Comparison of ENCODE assay signal across 23 cellular contexts in the genomic region with DNA sequence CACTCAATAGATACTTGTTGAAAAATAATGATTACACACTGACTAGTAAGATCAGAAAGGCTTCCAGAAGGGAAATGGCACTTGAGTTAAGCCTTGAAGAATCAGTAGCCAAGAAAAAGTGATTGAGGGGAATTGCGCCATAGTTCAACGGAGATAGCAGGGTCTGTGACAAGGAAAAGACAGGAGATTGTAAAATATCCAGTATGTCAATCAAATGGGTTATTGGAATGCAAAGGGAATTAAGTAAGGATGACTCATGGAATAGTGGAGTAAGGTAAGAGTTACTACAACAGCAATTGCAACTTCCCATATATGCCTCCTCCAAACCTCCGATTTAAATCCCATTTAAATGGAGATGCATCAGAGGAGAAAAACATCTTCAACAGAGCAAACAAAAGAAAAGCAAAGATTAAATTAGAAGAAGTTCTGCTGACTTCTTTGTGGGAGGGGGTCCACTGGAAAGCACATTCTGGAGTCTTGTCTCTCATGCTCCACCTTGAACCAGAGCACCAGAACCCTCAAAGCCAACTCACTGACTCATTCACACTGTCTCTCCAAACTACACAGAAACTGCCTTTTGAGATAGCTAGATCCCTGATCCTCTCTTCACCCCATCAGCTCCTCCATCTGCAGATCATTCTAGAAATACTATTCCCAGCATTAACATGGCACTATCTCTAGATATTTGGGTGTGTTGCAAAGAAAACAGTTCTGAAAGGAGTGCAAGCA.
DNase-seq lines count a peak whose midpoint lies in the region; ATAC-seq, FAIRE-seq and TF ChIP-seq lines count a peak whose summit lies in the region.
"Had no signal": no experiment of that assay in that cellular context is flagged by ENCODE, and none has a peak within 500 bp of the region (broad histone marks: within the 10 kb centered on the region; RNA-seq: fewer than 3 reads in every experiment).

No MANE protein-coding gene starts in this region.

- TF ChIP-seq CTCF in PC-3 (conservative IDR thresholded peaks at IDR 0.05; ENCODE audit: low read depth, low read length) (no peak), epithelial cell of esophagus (IDR thresholded peaks at IDR 0.05; ENCODE audit: insufficient read depth, low read depth, low read length, missing control alignments) (no peak), vagina (IDR thresholded peaks at IDR 0.05) (no peak)

- POLR2A ChIA-PET in PC-3 (lab: Charles Lee; ENCODE audit: unreplicated experiment): no interaction called here

- peak overlapping the region; percentile 34 for H3K4me2 ChIP-seq in PC-3 (ENCODE audit: low read length)

- H3K27ac ChIP-seq in PC-3 (ENCODE audit: low read length) (no peak overlapping the region; the same call in 1 of the 2 replicates), vagina (no peak overlapping the region)
- H3K27ac ChIP-seq: SJCRH30 had no signal

- H2AFZ ChIP-seq in PC-3 (ENCODE audit: low read length): no peak overlapping the region

- no peaks in the 10 kb centered on the region for H4K20me1 ChIP-seq in PC-3 (ENCODE audit: low read length)

- H3K36me3 ChIP-seq in PC-3 (ENCODE audit: low read depth, low read length) (no peaks in the 10 kb centered on the region), vagina (no peaks in the 10 kb centered on the region)
- H3K36me3 ChIP-seq: HAP-1, SJCRH30 had no signal

- DNase-seq in HTR-8/SVneo (ENCODE audit: insufficient read length, low spot score) (no peak), PC-3 (peak; percentile 70), epithelial cell of esophagus (ENCODE audit: low read depth) (peak; percentile 48), renal cortical epithelial cell (ENCODE audit: low read depth) (peak; percentile 65), SKM-1 (lab: John Stamatoyannopoulos, UW; ENCODE audit: unreplicated experiment) (no peak), vagina (ENCODE audit: extremely low spot score in 2 of 2) (no peak)
- DNase-seq: ACHN; C1 segment of cervical spinal cord; CD8-positive, alpha-beta memory T cell; DMS53; EL; KG1; NCI-H1417; NCI-H187 treated with DMSO at 0.1 percent for 48 hours; NCI-H2227 treated with DMSO at 0.1 percent for 48 hours; NCI-H524; NCI-H82; OCI-M1; RPMI8226; SJCRH30 had no signal

- H3F3A ChIP-seq in PC-3 (ENCODE audit: low read length, unreplicated experiment): no peaks in the 10 kb centered on the region

- intact Hi-C loops in PC-3 (cut with micrococcal nuclease) (no loop called here), vagina (cut with DNase I) (no loop called here)

- CTCF ChIA-PET in PC-3 (lab: Charles Lee): no interaction called here

- BruUV-seq in PC-3 (replicated peaks; lab: Mats Ljungman, UMichigan): no TSS peak

- H3K9me3 ChIP-seq in PC-3 (ENCODE audit: low read length) (no peaks in the 10 kb centered on the region), vagina (no peaks in the 10 kb centered on the region)
- H3K9me3 ChIP-seq: HAP-1, SJCRH30 had no signal

- ATAC-seq in PC-3: no peak
- ATAC-seq in HG03469 (IDR thresholded peaks at IDR 0.05; ENCODE audit: unreplicated experiment): no peak
- ATAC-seq: GM12878 had no signal

- H3K9me2 ChIP-seq in PC-3 (replicated peaks; ENCODE audit: low read length): no peaks in the 10 kb centered on the region

- H3K79me2 ChIP-seq in PC-3 (ENCODE audit: low read length): no peaks in the 10 kb centered on the region

- no peak for TF ChIP-seq POLR2A in vagina (IDR thresholded peaks at IDR 0.05)

- H3K9ac ChIP-seq in PC-3 (ENCODE audit: low read length): no peak overlapping the region

- peak; percentile 44 for FAIRE-seq in HTR-8/SVneo (lab: Jason Lieb, UNC)
- FAIRE-seq: GM12878 had no signal

- H3K4me1 ChIP-seq in PC-3 (ENCODE audit: insufficient read depth, low read length): peaks cover 29% of the 10 kb centered on the region
- H3K4me1 ChIP-seq in vagina: no peaks in the 10 kb centered on the region

- H3K4me3 ChIP-seq in PC-3 (ENCODE audit: low read length) (no peak overlapping the region), epithelial cell of esophagus (ENCODE audit: low read length) (no peak overlapping the region), vagina (no peak overlapping the region)
- H3K4me3 ChIP-seq: GM12878, HAP-1, SJCRH30 had no signal

- H3K27me3 ChIP-seq in PC-3 (ENCODE audit: low read length) (no peaks in the 10 kb centered on the region), vagina (no peaks in the 10 kb centered on the region)
- H3K27me3 ChIP-seq: SJCRH30 had no signal

Comparison
In these comparisons a context has a peak if more than half of its experiments do, and no peak if none do; other contexts are left out.
1. DNase-seq: peak in PC-3 (single experiment), epithelial cell of esophagus (single experiment) and renal cortical epithelial cell (single experiment); none in HTR-8/SVneo (single experiment), SKM-1 (single experiment) and vagina (0 of 2).